Comparison of ENCODE assay signal across 8 cellular contexts in the genomic region with DNA sequence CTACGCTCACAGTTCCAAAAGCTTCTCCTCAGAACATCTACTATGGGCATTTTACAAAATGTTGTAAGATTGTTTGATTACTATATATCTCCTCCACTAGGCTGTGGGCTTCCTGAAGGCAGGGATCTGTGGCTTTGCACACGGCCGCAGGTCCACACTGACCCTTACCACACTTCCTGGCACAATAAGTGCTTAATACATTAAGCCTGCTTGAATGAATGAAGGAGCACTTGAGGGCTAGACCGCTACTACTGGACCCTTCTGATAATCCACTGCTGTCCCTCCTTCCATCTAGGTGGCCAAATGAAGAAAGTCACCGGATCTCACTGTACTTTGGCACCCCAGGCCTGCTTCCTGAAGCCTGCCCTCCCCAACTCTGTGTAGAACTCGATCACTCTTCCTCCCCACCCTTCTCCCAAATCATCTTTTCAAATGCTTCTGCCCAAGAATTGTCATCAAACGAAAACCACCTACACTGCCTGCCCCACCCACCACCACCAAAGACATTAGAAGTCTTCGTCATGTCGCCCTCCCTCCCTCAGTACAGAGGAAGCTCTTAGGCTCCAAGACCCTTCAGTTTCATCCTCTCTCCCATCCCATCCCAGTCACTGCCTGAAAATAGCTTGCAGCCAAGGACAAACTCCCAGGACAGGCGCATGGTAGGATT. TPM values are rescaled to one million over a fixed set of nuclear protein-coding genes. Genes with fewer than 3 reads are reported as not detected.
A peak's percentile ranks its signal among the peaks of the same experiment; 100 is the strongest.
DNase-seq lines count a peak whose midpoint lies in the region; ATAC-seq and TF ChIP-seq lines count a peak whose summit lies in the region.
"Had no signal": no experiment of that assay in that cellular context is flagged by ENCODE, and none has a peak within 500 bp of the region (broad histone marks: within the 10 kb centered on the region; RNA-seq: fewer than 3 reads in every experiment).

No MANE protein-coding gene starts in this region.

- no peak for DNase-seq in activated T-cell treated with anti-CD3 and anti-CD28 coated beads, Interleukin-2, amount 50 U/mL, for 24 hours
- no peak for DNase-seq in NOMO-1 (lab: John Stamatoyannopoulos, UW; ENCODE audit: unreplicated experiment in 2 of 2)
- no peak for DNase-seq in omental fat pad (ENCODE audit: low spot score)

- ATAC-seq in HG03460 (IDR thresholded peaks at IDR 0.05; ENCODE audit: unreplicated experiment) (peak; percentile 3), GM19351 (IDR thresholded peaks at IDR 0.05; ENCODE audit: unreplicated experiment) (no peak), omental fat pad (ENCODE audit: low FRiP score) (no peak)

- H3K4me3 ChIP-seq in iPS-20b (ENCODE audit: low read length) (peak overlapping the region; percentile 59; the same call in 1 of the 2 replicates), stomach smooth muscle (ENCODE audit: low read length in 2 of 2) (peak overlapping the region; percentile 52 to 61)

- H3K9ac ChIP-seq in iPS-20b (ENCODE audit: low read depth, low read length): peak overlapping the region; percentile 53; the same call in 1 of the 2 replicates
- peak overlapping the region in 1 of 2 donors; percentile 55 for H3K9ac ChIP-seq in stomach smooth muscle (ENCODE audit: low read length in 2 of 2)

- H3K36me3 Mint-ChIP-seq in activated T-cell treated with anti-CD3 and anti-CD28 coated beads, Interleukin-2, amount 50 U/mL, for 24 hours (ENCODE audit: low read depth): peaks cover 39% of the 10 kb centered on the region

- no peaks in the 10 kb centered on the region for H3K27me3 Mint-ChIP-seq in activated T-cell treated with anti-CD3 and anti-CD28 coated beads, Interleukin-2, amount 50 U/mL, for 24 hours

- H3K36me3 ChIP-seq in iPS-20b (ENCODE audit: insufficient read depth, low read depth, low read length) (peaks cover 31% of the 10 kb centered on the region), stomach smooth muscle (ENCODE audit: control insufficient read depth in 2 of 2, insufficient read depth in 2 of 2, low read length in 2 of 2) (peaks cover 25 to 26% of the 10 kb centered on the region in 2 donors)

- H3K4me3 Mint-ChIP-seq in activated T-cell treated with anti-CD3 and anti-CD28 coated beads, Interleukin-2, amount 50 U/mL, for 24 hours: peak overlapping the region; percentile 80

- peaks cover 74% of the 10 kb centered on the region for H3K4me1 Mint-ChIP-seq in activated T-cell treated with anti-CD3 and anti-CD28 coated beads, Interleukin-2, amount 50 U/mL, for 24 hours (ENCODE audit: low read depth)

- no peak for TF ChIP-seq CTCF in omental fat pad (IDR thresholded peaks at IDR 0.05)

- H3K9me3 ChIP-seq in iPS-20b (ENCODE audit: insufficient read depth, low read depth, low read length) (no peaks in the 10 kb centered on the region), stomach smooth muscle (ENCODE audit: control insufficient read depth in 2 of 2, low read length in 2 of 2) (no peaks in the 10 kb centered on the region)

- no peak overlapping the region for H3K27ac ChIP-seq in iPS-20b (ENCODE audit: low read length)
- peak overlapping the region; percentile 24 for H3K27ac ChIP-seq in stomach smooth muscle (ENCODE audit: low read length)

- H3K27me3 ChIP-seq in iPS-20b (ENCODE audit: insufficient read depth, low read length) (no peaks in the 10 kb centered on the region), stomach smooth muscle (ENCODE audit: control insufficient read depth in 1 of 2, insufficient read depth in 2 of 2, low read length in 2 of 2) (no peaks in the 10 kb centered on the region)

- H3K9me3 Mint-ChIP-seq in activated T-cell treated with anti-CD3 and anti-CD28 coated beads, Interleukin-2, amount 50 U/mL, for 24 hours: no peaks in the 10 kb centered on the region

- H3K27ac Mint-ChIP-seq in activated T-cell treated with anti-CD3 and anti-CD28 coated beads, Interleukin-2, amount 50 U/mL, for 24 hours: peak overlapping the region; percentile 91

- H3K4me1 ChIP-seq in iPS-20b (ENCODE audit: insufficient read depth, low read length): peaks cover 30% of the 10 kb centered on the region
- peaks cover 34% of the 10 kb centered on the region for H3K4me1 ChIP-seq in stomach smooth muscle (ENCODE audit: control insufficient read depth, insufficient read depth, low read length)

RNA-seq across cellular contexts. Expression of a gene that starts 0.6 kb away (rescaled TPM):
- total RNA-seq in omental fat pad: 1 to 10 TPM; 3.5 to 7.2 (median 6.6) TPM

RNA-seq across cellular contexts. Expression of a gene that starts 9.4 kb away (rescaled TPM):
- total RNA-seq in omental fat pad: not detected
- total RNA-seq: renal cortical epithelial cell had no signal

RNA-seq across cellular contexts. Expression of a gene that starts 43.0 kb away (rescaled TPM):
- under 1 TPM in 3 of 4 donors, not detected in 1; 0.25 to 0.74 (median 0.32) TPM for total RNA-seq in omental fat pad
- total RNA-seq: renal cortical epithelial cell had no signal

RNA-seq across cellular contexts. Expression of a gene that starts 49.5 kb away (rescaled TPM):
- under 1 TPM in 3 of 4 donors, not detected in 1; 0.36 to 0.56 (median 0.47) TPM for total RNA-seq in omental fat pad
